In genomic region chr4:88010921-88011320, GRCh38 we compare ENCODE assay signal across 13 cellular contexts. TPM values are rescaled to one million over a fixed set of nuclear protein-coding genes. Genes with fewer than 3 reads are reported as not detected.
A peak's percentile ranks its signal among the peaks of the same experiment; 100 is the strongest.
DNase-seq lines count a peak whose midpoint lies in the region; ATAC-seq, FAIRE-seq and TF ChIP-seq lines count a peak whose summit lies in the region.
"Had no signal": no experiment of that assay in that cellular context is flagged by ENCODE, and none has a peak within 500 bp of the region (broad histone marks: within the 10 kb centered on the region; RNA-seq: fewer than 3 reads in every experiment).

No MANE protein-coding gene starts in this region.

- H3K27ac Mint-ChIP-seq in MCF 10A (ENCODE audit: low read depth, unreplicated experiment) (peak overlapping the region; percentile 83), mesothelial cell of epicardium (peak overlapping the region; percentile 70)

- H3K27me3 ChIP-seq in breast epithelium, result no peaks in the 10 kb centered on the region
- H3K27me3 ChIP-seq in bronchial epithelial cell (ENCODE audit: control insufficient read depth, insufficient read depth, low read length), result no peaks in the 10 kb centered on the region

- H3K36me3 ChIP-seq in breast epithelium (no peaks in the 10 kb centered on the region), bronchial epithelial cell (ENCODE audit: control insufficient read depth, insufficient read depth, low read length) (no peaks in the 10 kb centered on the region)

- ATAC-seq in HG03521 (IDR thresholded peaks at IDR 0.05; ENCODE audit: unreplicated experiment) (no peak), GM21529 (IDR thresholded peaks at IDR 0.05; ENCODE audit: unreplicated experiment) (no peak), GM18907 (IDR thresholded peaks at IDR 0.05; ENCODE audit: unreplicated experiment) (no peak)

- no peak for TF ChIP-seq POLR2A in breast epithelium (IDR thresholded peaks at IDR 0.05)

- POLR2A ChIA-PET in MCF 10A (lab: Yijun Ruan, JAX), result interaction anchor here (1.2 kb wide), 1 partner anchor 22 kb away, joined by 4 read pairs; no protein-coding TSS in a partner anchor

- H3K9me3 Mint-ChIP-seq in MCF 10A (ENCODE audit: unreplicated experiment), result no peaks in the 10 kb centered on the region
- H3K9me3 Mint-ChIP-seq in mesothelial cell of epicardium, result no peaks in the 10 kb centered on the region

- DNase-seq in MCF 10A (ENCODE audit: unreplicated experiment) (no peak), breast epithelium (ENCODE audit: low spot score in 2 of 2) (no peak), bronchial epithelial cell (ENCODE audit: low read depth) (peak; percentile 34), mesothelial cell of epicardium (ENCODE audit: low spot score in 2 of 2, unreplicated experiment in 2 of 2) (no peak), LoVo (ENCODE audit: low spot score) (no peak)
- DNase-seq: activated CD8-positive, alpha-beta memory T cell treated with anti-CD3 and anti-CD28 coated beads, Interleukin-2, amount 50 U/mL, for 48 hours; foreskin melanocyte; H7 had no signal

- H3K4me1 Mint-ChIP-seq in MCF 10A (ENCODE audit: insufficient read depth, unreplicated experiment) (peaks cover 23% of the 10 kb centered on the region), mesothelial cell of epicardium (peaks cover 57% of the 10 kb centered on the region)

- CTCF ChIA-PET in MCF 10A (lab: Yijun Ruan, JAX), result interaction anchor here (1.1 to 1.6 kb wide), 3 partner anchors 10 to 162 kb away, joined by 3 to 5 read pairs (median 4); no protein-coding TSS in a partner anchor

- H3K9me3 ChIP-seq in breast epithelium, result no peaks in the 10 kb centered on the region

- no peak overlapping the region for H3K27ac ChIP-seq in breast epithelium
- H3K27ac ChIP-seq: RWPE1, skin epidermis had no signal

- H3K4me1 ChIP-seq in breast epithelium, result no peaks in the 10 kb centered on the region

- BruUV-seq in MCF 10A (replicated peaks; lab: Mats Ljungman, UMichigan), result no TSS peak

- no peak overlapping the region for H3K4me3 ChIP-seq in breast epithelium
- H3K4me3 ChIP-seq in bronchial epithelial cell (ENCODE audit: low read depth, low read length), result no peak overlapping the region
- H3K4me3 ChIP-seq: skin epidermis had no signal

- no peak for TF ChIP-seq CTCF in MCF 10A (IDR thresholded peaks at IDR 0.05; ENCODE audit: unreplicated experiment)
- TF ChIP-seq CTCF in breast epithelium (IDR thresholded peaks at IDR 0.05), result no peak
- no peak for TF ChIP-seq CTCF in bronchial epithelial cell (IDR thresholded peaks at IDR 0.05; ENCODE audit: insufficient read depth, low read length, severe bottlenecking)
- no peak for TF ChIP-seq CTCF in mesothelial cell of epicardium (IDR thresholded peaks at IDR 0.05; ENCODE audit: unreplicated experiment)

- H3K27me3 Mint-ChIP-seq in MCF 10A (ENCODE audit: insufficient read depth, unreplicated experiment) (no peaks in the 10 kb centered on the region), mesothelial cell of epicardium (ENCODE audit: low read depth) (peaks cover 7% of the 10 kb centered on the region)

- H3K36me3 Mint-ChIP-seq in MCF 10A (ENCODE audit: insufficient read depth, unreplicated experiment), result no peaks in the 10 kb centered on the region
- no peaks in the 10 kb centered on the region for H3K36me3 Mint-ChIP-seq in mesothelial cell of epicardium

- intact Hi-C loops in MCF 10A (cut with micrococcal nuclease) (no loop called here), breast epithelium (cut with DNase I; ENCODE audit: low total_unique reads) (no loop called here)

- H3K4me3 Mint-ChIP-seq in MCF 10A (ENCODE audit: unreplicated experiment) (peak overlapping the region; percentile 10), mesothelial cell of epicardium (peak overlapping the region; percentile 47)

- FAIRE-seq in bronchial epithelial cell (lab: Jason Lieb, UNC), result no peak

RNA-seq across cellular contexts. Expression of gene PKD2, which starts 3.5 kb away (rescaled TPM):
- total RNA-seq in MCF 10A (2022), result 29.5 and 36.6 TPM in 2 replicates
- total RNA-seq in breast epithelium, result 10 to 100 TPM; 60.0 to 66.2 (median 61.3) TPM
- total RNA-seq in bronchial epithelial cell, result 12.4 and 22.3 TPM in 2 replicates
- total RNA-seq in mesothelial cell of epicardium, result 63.3 to 65.7 TPM (median 65.5 TPM) in 3 replicates

RNA-seq across cellular contexts. Expression of gene SPP1, which starts 35.4 kb away (rescaled TPM):
- total RNA-seq in MCF 10A (2022), result not detected in 2 replicates
- total RNA-seq in breast epithelium, result 100 to 1,000 TPM in 1 of 3 donors, 10 to 100 TPM in 2; 25.0 to 508 (median 32.8) TPM
- not detected in 2 replicates for total RNA-seq in bronchial epithelial cell
- total RNA-seq in mesothelial cell of epicardium, result 23.9 to 33.3 TPM (median 30.3 TPM) in 3 replicates

Comparison
In these comparisons a context has a peak if more than half of its experiments do, and no peak if none do; other contexts are left out.
1. RNA of gene SPP1, which starts 35.4 kb away (total RNA-seq): 25.0 to 508 TPM in breast epithelium and 23.9 to 33.3 TPM in mesothelial cell of epicardium; not detected in MCF 10A and not detected in bronchial epithelial cell; every median in the first group is over 10 times any median in the second.